Comparison of ENCODE assay signal across 8 cellular contexts in genomic region chr6:90397929-90398674, GRCh38.
DNase-seq lines count a peak whose midpoint lies in the region; ATAC-seq and TF ChIP-seq lines count a peak whose summit lies in the region.

No MANE protein-coding gene starts in this region.

- no peaks in the 10 kb centered on the region for H3K9me3 ChIP-seq in SK-N-SH
- H3K9me3 ChIP-seq in Peyer's patch: no peaks in the 10 kb centered on the region

- ATAC-seq in GM19351 (IDR thresholded peaks at IDR 0.05; ENCODE audit: unreplicated experiment): peak; percentile 43
- ATAC-seq in HG03135 (IDR thresholded peaks at IDR 0.05; ENCODE audit: unreplicated experiment): no peak

- H3K27me3 ChIP-seq in SK-N-SH (ENCODE audit: insufficient read depth): peaks cover 9% of the 10 kb centered on the region; the same call in 1 of the 2 replicates
- H3K27me3 ChIP-seq in Peyer's patch: no peaks in the 10 kb centered on the region

- no peak for TF ChIP-seq EP300 in SK-N-SH (IDR thresholded peaks at IDR 0.05; ENCODE audit: borderline replicate concordance in 1 of 2, low read depth in 1 of 2, low read length in 1 of 2)

- H3K79me2 ChIP-seq in SK-N-SH (ENCODE audit: insufficient read depth): no peaks in the 10 kb centered on the region

- no peaks in the 10 kb centered on the region for H3K9me3 Mint-ChIP-seq in activated naive CD4-positive, alpha-beta T cell treated with anti-CD3 and anti-CD28 coated beads, Interleukin-2, amount 50 U/mL, for 24 hours

- H3K36me3 Mint-ChIP-seq in activated naive CD4-positive, alpha-beta T cell treated with anti-CD3 and anti-CD28 coated beads, Interleukin-2, amount 50 U/mL, for 24 hours: no peaks in the 10 kb centered on the region

- H4K20me1 ChIP-seq in SK-N-SH (ENCODE audit: insufficient read depth): no peaks in the 10 kb centered on the region

- TF ChIP-seq CTCF in SK-N-SH (IDR thresholded peaks at IDR 0.05) (no peak), Peyer's patch (IDR thresholded peaks at IDR 0.05) (no peak)

- H3K4me3 ChIP-seq in SK-N-SH (ENCODE audit: low read depth in 2 of 2, low read length in 1 of 2): no peak overlapping the region
- H3K4me3 ChIP-seq in Peyer's patch: no peak overlapping the region

- H3K27ac ChIP-seq in SK-N-SH (ENCODE audit: low read depth in 2 of 2, low read length in 1 of 2): no peak overlapping the region
- no peak overlapping the region for H3K27ac ChIP-seq in Peyer's patch

- no peak overlapping the region for H3K9ac ChIP-seq in SK-N-SH

- peaks cover 2% of the 10 kb centered on the region for H3F3A ChIP-seq in SK-N-SH (replicated peaks; ENCODE audit: insufficient read depth)

- H3K4me1 Mint-ChIP-seq in activated naive CD4-positive, alpha-beta T cell treated with anti-CD3 and anti-CD28 coated beads, Interleukin-2, amount 50 U/mL, for 24 hours: peaks cover 89% of the 10 kb centered on the region

- CTCF ChIA-PET in SK-N-SH (lab: Yijun Ruan, JAX): interaction anchor here (0.8 to 4.6 kb wide), 9 partner anchors 8 to 457 kb away, joined by 3 to 18 read pairs (median 3); partner anchors contain the start of gene BACH2

- WGBS in SK-N-SH (ENCODE audit: low lambda C conversion rate): 59% methylated on average over 5 of the region's 5 CpGs

- H3K4me2 ChIP-seq in SK-N-SH: no peak overlapping the region

- no peak overlapping the region for H2AFZ ChIP-seq in SK-N-SH (ENCODE audit: low read depth)

- POLR2A ChIA-PET in SK-N-SH (lab: Yijun Ruan, JAX): no interaction called here

- DNase-seq in SK-N-SH (peak; percentile 26), Peyer's patch (no peak), SW 1271 (lab: John Stamatoyannopoulos, UW) (no peak), NCI-H2081 (lab: John Stamatoyannopoulos, UW) (no peak)
- DNase-seq in stimulated activated CD4-positive, alpha-beta T cell treated with anti-CD3 and anti-CD28 coated beads, Interleukin-15, amount 100 ng/mL, for 1 hour (ENCODE audit: low read depth in 1 of 2, low spot score in 1 of 2): peak; percentile 54 to 60

- H3K4me1 ChIP-seq in SK-N-SH (ENCODE audit: control insufficient read depth in 1 of 2, insufficient read depth in 2 of 2, low read depth in 1 of 2, low read length in 1 of 2): peaks cover 0 to 14% of the 10 kb centered on the region in 2 experiments; a peak in 1 of 4 replicates
- H3K4me1 ChIP-seq in Peyer's patch: no peaks in the 10 kb centered on the region

- TF ChIP-seq POLR2A in Peyer's patch (IDR thresholded peaks at IDR 0.05): no peak

- H3K27ac Mint-ChIP-seq in activated naive CD4-positive, alpha-beta T cell treated with anti-CD3 and anti-CD28 coated beads, Interleukin-2, amount 50 U/mL, for 24 hours: peak overlapping the region; percentile 93

- H3K4me3 Mint-ChIP-seq in activated naive CD4-positive, alpha-beta T cell treated with anti-CD3 and anti-CD28 coated beads, Interleukin-2, amount 50 U/mL, for 24 hours: peak overlapping the region; percentile 40

- TF ChIP-seq RAD21 in SK-N-SH (IDR thresholded peaks at IDR 0.05; ENCODE audit: low read length): no peak

- no peaks in the 10 kb centered on the region for H3K36me3 ChIP-seq in SK-N-SH (replicated peaks in 1 of 2; ENCODE audit: control insufficient read depth in 1 of 2, insufficient read depth in 2 of 2, low read length in 1 of 2)
- H3K36me3 ChIP-seq in Peyer's patch: no peaks in the 10 kb centered on the region

- no peaks in the 10 kb centered on the region for H3K9me2 ChIP-seq in SK-N-SH

- H3K27me3 Mint-ChIP-seq in activated naive CD4-positive, alpha-beta T cell treated with anti-CD3 and anti-CD28 coated beads, Interleukin-2, amount 50 U/mL, for 24 hours: no peaks in the 10 kb centered on the region

TF ChIP-seq in SK-N-SH, 30 proteins besides CTCF, POLR2A, EP300 and RAD21:
- TF ChIP-seq TAF1 (IDR thresholded peaks at IDR 0.05; ENCODE audit: borderline replicate concordance, low read depth, low read length): no peak

Comparison
In these comparisons a context has a peak if more than half of its experiments do, and no peak if none do; other contexts are left out.
1. DNase-seq: peak in SK-N-SH (single experiment) and stimulated activated CD4-positive, alpha-beta T cell treated with anti-CD3 and anti-CD28 coated beads, Interleukin-15, amount 100 ng/mL, for 1 hour (2 of 2); none in Peyer's patch (0 of 3), SW 1271 (0 of 2) and NCI-H2081 (0 of 2).